Comparison of ENCODE assay signal across 8 cellular contexts in the genomic region with DNA sequence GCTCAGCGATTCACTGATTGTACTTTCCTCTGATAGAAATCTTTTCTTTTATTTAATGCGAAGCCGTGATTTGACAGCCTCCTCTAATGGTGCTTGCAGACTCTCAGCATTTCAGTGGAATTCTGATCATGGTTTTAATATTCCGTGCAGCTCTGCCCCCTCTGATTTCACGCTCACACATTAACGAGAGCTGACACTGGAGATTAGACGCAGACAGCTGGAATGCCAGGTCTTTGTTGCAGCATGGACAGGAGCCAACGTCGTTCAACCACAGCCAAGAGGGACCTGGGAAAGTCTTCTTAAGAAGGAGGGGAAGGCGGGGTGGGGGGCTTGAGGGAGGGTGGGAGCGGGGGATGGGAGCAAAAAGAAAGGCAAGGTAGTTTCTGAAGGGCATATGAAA.
DNase-seq lines count a peak whose midpoint lies in the region; ATAC-seq and TF ChIP-seq lines count a peak whose summit lies in the region.

No MANE protein-coding gene starts in this region.

- H3K4me3 Mint-ChIP-seq in naive thymus-derived CD8-positive, alpha-beta T cell = no peak overlapping the region

- H3K9me3 ChIP-seq in SK-N-MC (ENCODE audit: low read depth, low read length) (no peaks in the 10 kb centered on the region), right atrium auricular region (no peaks in the 10 kb centered on the region)

- H3K36me3 ChIP-seq in SK-N-MC (ENCODE audit: insufficient read depth, low read length) (no peaks in the 10 kb centered on the region), right atrium auricular region (no peaks in the 10 kb centered on the region)

- peaks cover 21 to 38% (median 25%) of the 10 kb centered on the region in 5 donors for H3K27me3 Mint-ChIP-seq in naive thymus-derived CD8-positive, alpha-beta T cell

- no peak overlapping the region for H3K9ac ChIP-seq in SK-N-MC (ENCODE audit: insufficient read length)

- peaks cover 0 to 20% of the 10 kb centered on the region in 2 donors for H3K4me1 ChIP-seq in right atrium auricular region

- no peak for DNase-seq in SK-N-MC (ENCODE audit: low read depth, low spot score)
- DNase-seq in right atrium auricular region (ENCODE audit: low spot score) = no peak
- DNase-seq in renal cortical epithelial cell (ENCODE audit: low read depth) = peak; percentile 61
- no peak for DNase-seq in naive thymus-derived CD8-positive, alpha-beta T cell
- no peak for DNase-seq in activated CD4-positive, alpha-beta T cell treated with anti-CD3 and anti-CD28 coated beads for 4 hours
- no peak for DNase-seq in SW480 (ENCODE audit: low spot score)

- no peaks in the 10 kb centered on the region for H3K27me3 ChIP-seq in right atrium auricular region

- no peak overlapping the region for H3K27ac Mint-ChIP-seq in naive thymus-derived CD8-positive, alpha-beta T cell

- H3K4me1 Mint-ChIP-seq in naive thymus-derived CD8-positive, alpha-beta T cell = no peaks in the 10 kb centered on the region

- no peak overlapping the region for H3K27ac ChIP-seq in SK-N-MC
- peak overlapping the region; percentile 7 to 39 for H3K27ac ChIP-seq in right atrium auricular region

- no peaks in the 10 kb centered on the region for H3K9me3 Mint-ChIP-seq in naive thymus-derived CD8-positive, alpha-beta T cell

- no peaks in the 10 kb centered on the region for H3K36me3 Mint-ChIP-seq in naive thymus-derived CD8-positive, alpha-beta T cell

- no peak for TF ChIP-seq CTCF in right atrium auricular region (IDR thresholded peaks at IDR 0.05)

- ATAC-seq in GM21390 (IDR thresholded peaks at IDR 0.05; ENCODE audit: unreplicated experiment) = peak; percentile 24
- ATAC-seq in naive thymus-derived CD8-positive, alpha-beta T cell = no peak
- no peak for ATAC-seq in HG03280 (IDR thresholded peaks at IDR 0.05; ENCODE audit: unreplicated experiment)

- H3K4me3 ChIP-seq in SK-N-MC = peak overlapping the region; percentile 64
- peak overlapping the region; percentile 5 to 32 for H3K4me3 ChIP-seq in right atrium auricular region

- POLR2A ChIA-PET in naive thymus-derived CD8-positive, alpha-beta T cell (lab: Charles Lee) = no interaction called here
